14 cellular contexts compared by ENCODE assay signal in genomic region chr4:114691865-114692264, GRCh38.
DNase-seq lines count a peak whose midpoint lies in the region; ATAC-seq and TF ChIP-seq lines count a peak whose summit lies in the region.
"Had no signal": no experiment of that assay in that cellular context is flagged by ENCODE, and none has a peak within 500 bp of the region (broad histone marks: within the 10 kb centered on the region; RNA-seq: fewer than 3 reads in every experiment).

No MANE protein-coding gene starts in this region.

- DNase-seq in amniotic stem cell (lab: John Stamatoyannopoulos, UW) (no peak), mesenteric fat pad (ENCODE audit: low spot score) (no peak), trophoblast cell (no peak), NCI-H128 (lab: John Stamatoyannopoulos, UW; ENCODE audit: unreplicated experiment) (no peak)
- DNase-seq: activated CD4-positive, alpha-beta T cell treated with anti-CD3 and anti-CD28 coated beads, Interleukin-2, amount 10 ng/mL, durations not matched to agents 24 days and 14 days; activated naive CD4-positive, alpha-beta T cell; MV-4-11; NCI-H69; stimulated activated naive CD4-positive, alpha-beta T cell treated with Interleukin-2 at 50 U/mL for 16 hours had no signal

- H3K79me1 ChIP-seq in trophoblast cell (ENCODE audit: low read length): no peaks in the 10 kb centered on the region

- no peak overlapping the region for H2BK5ac ChIP-seq in trophoblast cell (ENCODE audit: low read depth, low read length, poor library complexity)

- H3K36me3 ChIP-seq in KMS-11 (ENCODE audit: insufficient read depth): no peaks in the 10 kb centered on the region
- H3K36me3 ChIP-seq in trophoblast cell (ENCODE audit: control insufficient read depth in 1 of 2, insufficient read depth in 2 of 2, low read length in 2 of 2): no peaks in the 10 kb centered on the region

- H3K18ac ChIP-seq in trophoblast cell (ENCODE audit: low read length): no peak overlapping the region

- no peak overlapping the region for H3K23ac ChIP-seq in trophoblast cell (ENCODE audit: low read length)

- no peaks in the 10 kb centered on the region for H3K27me3 ChIP-seq in KMS-11 (ENCODE audit: insufficient read depth, low read depth)
- no peaks in the 10 kb centered on the region for H3K27me3 ChIP-seq in trophoblast cell (ENCODE audit: insufficient read depth, low read length)

- H3K4ac ChIP-seq in trophoblast cell (ENCODE audit: low read depth, low read length): no peak overlapping the region

- H4K20me1 ChIP-seq in KMS-11 (ENCODE audit: insufficient read depth): no peaks in the 10 kb centered on the region

- no peak overlapping the region for H4K12ac ChIP-seq in trophoblast cell (ENCODE audit: low read depth, low read length)

- no peak for TF ChIP-seq CTCF in KMS-11 (conservative IDR thresholded peaks at IDR 0.05; ENCODE audit: low read depth, low read length)

- H4K8ac ChIP-seq in trophoblast cell (ENCODE audit: low read depth, low read length): no peak overlapping the region

- H3K79me2 ChIP-seq in KMS-11 (ENCODE audit: insufficient read depth, low read depth) (no peaks in the 10 kb centered on the region), trophoblast cell (ENCODE audit: control insufficient read depth, insufficient read depth, low read length, poor library complexity) (no peaks in the 10 kb centered on the region)

- ATAC-seq in GM18858 (IDR thresholded peaks at IDR 0.05; ENCODE audit: unreplicated experiment) (peak; percentile 84), GM21381 (IDR thresholded peaks at IDR 0.05; ENCODE audit: unreplicated experiment) (peak; percentile 87), HG02981 (IDR thresholded peaks at IDR 0.05; ENCODE audit: unreplicated experiment) (peak; percentile 80)

- no peak overlapping the region for H4K91ac ChIP-seq in trophoblast cell (ENCODE audit: low read depth, low read length)

- no peak overlapping the region for H2BK120ac ChIP-seq in trophoblast cell (ENCODE audit: insufficient read depth, low read length, poor library complexity)

- H3K27ac ChIP-seq in KMS-11: peak overlapping the region; percentile 51
- no peak overlapping the region for H3K27ac ChIP-seq in trophoblast cell (ENCODE audit: low read depth, low read length)
- H3K27ac ChIP-seq: SK-N-MC had no signal

- H3K4me3 ChIP-seq in KMS-11 (IDR thresholded peaks at IDR 0.05; ENCODE audit: insufficient read depth, low read depth, low read length) (no peak overlapping the region), trophoblast cell (ENCODE audit: low read depth, low read length) (no peak overlapping the region)
- H3K4me3 ChIP-seq: SK-N-MC had no signal

- no peak overlapping the region for H3K14ac ChIP-seq in trophoblast cell (ENCODE audit: low read length)

- H3K4me2 ChIP-seq in KMS-11 (peak overlapping the region; percentile 72), trophoblast cell (ENCODE audit: low read length) (no peak overlapping the region)

- no peak overlapping the region for H2AK5ac ChIP-seq in trophoblast cell (ENCODE audit: low read length)

- peak overlapping the region; percentile 8; the same call in 1 of the 2 replicates for H3K9ac ChIP-seq in KMS-11
- no peak overlapping the region for H3K9ac ChIP-seq in trophoblast cell (ENCODE audit: low read length)

- H3K9me3 ChIP-seq in trophoblast cell (ENCODE audit: insufficient read depth, low read depth, low read length): no peaks in the 10 kb centered on the region

- WGBS in trophoblast cell (ENCODE audit: extremely low coverage, insufficient coverage, insufficient read length): no CpG with 5 or more reads among the region's 1 CpG

- H2BK12ac ChIP-seq in trophoblast cell (ENCODE audit: low read length): no peak overlapping the region

- H2AFZ ChIP-seq in KMS-11 (ENCODE audit: low read depth): peak overlapping the region; percentile 58; the same call in 1 of the 2 replicates
- no peak overlapping the region for H2AFZ ChIP-seq in trophoblast cell (ENCODE audit: insufficient read depth, low read length, poor library complexity)

- H3K4me1 ChIP-seq in KMS-11 (ENCODE audit: low read depth, poor library complexity, severe bottlenecking): peaks cover 27% of the 10 kb centered on the region
- H3K4me1 ChIP-seq in trophoblast cell (ENCODE audit: control insufficient read depth in 1 of 2, insufficient read depth in 2 of 2, low read length in 2 of 2): no peaks in the 10 kb centered on the region
